Comparison of ENCODE assay signal across 11 cellular contexts in genomic region chr6:113644861-113645575, GRCh38.
DNase-seq lines count a peak whose midpoint lies in the region; ATAC-seq and TF ChIP-seq lines count a peak whose summit lies in the region.
"Had no signal": no experiment of that assay in that cellular context is flagged by ENCODE, and none has a peak within 500 bp of the region (broad histone marks: within the 10 kb centered on the region; RNA-seq: fewer than 3 reads in every experiment).

No MANE protein-coding gene starts in this region.

- no peak overlapping the region for H3K9ac ChIP-seq in neuronal stem cell (ENCODE audit: low read depth, low read length, poor library complexity)

- no peaks in the 10 kb centered on the region for H3K79me1 ChIP-seq in neuronal stem cell (ENCODE audit: low read depth, low read length)

- H4K8ac ChIP-seq in neuronal stem cell (ENCODE audit: low read depth, low read length) = no peak overlapping the region

- H3K4me3 ChIP-seq in brain microvascular endothelial cell (ENCODE audit: low read depth, low read length) (no peak overlapping the region), neuronal stem cell (ENCODE audit: low read length in 2 of 2) (no peak overlapping the region)

- no peaks in the 10 kb centered on the region for H3K9me3 Mint-ChIP-seq in activated naive CD4-positive, alpha-beta T cell treated with anti-CD3 and anti-CD28 coated beads, Interleukin-2, amount 50 U/mL, for 72 hours

- H3K4me1 ChIP-seq in neuronal stem cell (ENCODE audit: control insufficient read depth in 2 of 2, insufficient read depth in 1 of 2, low read depth in 1 of 2, low read length in 2 of 2) = peaks cover 0 to 7% of the 10 kb centered on the region in 2 donors

- TF ChIP-seq CTCF in brain microvascular endothelial cell (IDR thresholded peaks at IDR 0.05; ENCODE audit: low read depth, low read length, missing control alignments) = no peak

- H3K36me3 ChIP-seq in brain microvascular endothelial cell (replicated peaks) = no peaks in the 10 kb centered on the region
- H3K36me3 ChIP-seq in neuronal stem cell (replicated peaks in 1 of 2; ENCODE audit: control insufficient read depth in 2 of 2, insufficient read depth in 2 of 2, low read length in 2 of 2) = no peaks in the 10 kb centered on the region

- H3K4me2 ChIP-seq in neuronal stem cell (ENCODE audit: insufficient read depth, low read length, poor library complexity, severe bottlenecking) = no peak overlapping the region

- DNase-seq in COLO829 (ENCODE audit: low spot score) (peak; percentile 36), brain microvascular endothelial cell (peak; percentile 91), neuronal stem cell (ENCODE audit: low spot score) (no peak), DMS153 treated with DMSO at 0.1 percent for 48 hours (lab: John Stamatoyannopoulos, UW; ENCODE audit: unreplicated experiment) (no peak), SHP77 (lab: John Stamatoyannopoulos, UW) (no peak)
- DNase-seq in activated naive CD4-positive, alpha-beta T cell treated with anti-CD3 and anti-CD28 coated beads, Interleukin-2, amount 50 U/mL, for 72 hours (ENCODE audit: low spot score in 2 of 2) = no peak
- DNase-seq: activated CD4-positive, alpha-beta T cell treated with anti-CD3 and anti-CD28 coated beads, Interleukin-2, amount 50 U/mL, for 48 hours; effector memory CD4-positive, alpha-beta T cell; NCI-H345 had no signal

- no peak overlapping the region for H3K23ac ChIP-seq in neuronal stem cell (ENCODE audit: low read depth, low read length, poor library complexity)

- no CpG with 5 or more reads among the region's 13 CpGs for WGBS in neuronal stem cell (ENCODE audit: extremely low coverage in 2 of 2, insufficient read length in 2 of 2, insufficient replicate concordance in 1 of 2), 2 donors

- no peaks in the 10 kb centered on the region for H3K36me3 Mint-ChIP-seq in activated naive CD4-positive, alpha-beta T cell treated with anti-CD3 and anti-CD28 coated beads, Interleukin-2, amount 50 U/mL, for 72 hours

- peak overlapping the region; percentile 89 for H3K27ac ChIP-seq in brain microvascular endothelial cell
- no peak overlapping the region for H3K27ac ChIP-seq in neuronal stem cell (replicated peaks; ENCODE audit: low read length)

- H3K14ac ChIP-seq in neuronal stem cell (ENCODE audit: low read length) = no peak overlapping the region

- peak overlapping the region; percentile 1 for H2BK12ac ChIP-seq in neuronal stem cell (ENCODE audit: low read length)

- H3K18ac ChIP-seq in neuronal stem cell (ENCODE audit: low read length) = no peak overlapping the region

- in situ Hi-C loops in brain microvascular endothelial cell (cut with HindIII; ENCODE audit: low pct_ligation_motif_present, low sequenced_read_pairs) = no loop called here

- H2BK120ac ChIP-seq in neuronal stem cell (ENCODE audit: low read depth, low read length) = no peak overlapping the region

- H4K91ac ChIP-seq in neuronal stem cell (ENCODE audit: low read depth, low read length, poor library complexity) = no peak overlapping the region

- no peak overlapping the region for H3K27ac Mint-ChIP-seq in activated naive CD4-positive, alpha-beta T cell treated with anti-CD3 and anti-CD28 coated beads, Interleukin-2, amount 50 U/mL, for 72 hours

- ATAC-seq in HG03565 (IDR thresholded peaks at IDR 0.05; ENCODE audit: unreplicated experiment) = peak; percentile 17
- no peak for ATAC-seq in HG03139 (IDR thresholded peaks at IDR 0.05; ENCODE audit: unreplicated experiment)
- no peak for ATAC-seq in activated naive CD4-positive, alpha-beta T cell treated with anti-CD3 and anti-CD28 coated beads, Interleukin-2, amount 50 U/mL, for 72 hours

- H2BK15ac ChIP-seq in neuronal stem cell (ENCODE audit: low read length) = no peak overlapping the region

- no peak overlapping the region for H3K4ac ChIP-seq in neuronal stem cell (ENCODE audit: low read length)

- peaks cover 0 to 5% of the 10 kb centered on the region in 2 donors for H3K9me3 ChIP-seq in neuronal stem cell (replicated peaks in 1 of 2; ENCODE audit: control insufficient read depth in 2 of 2, insufficient read depth in 1 of 2, low read depth in 1 of 2, low read length in 2 of 2)

- H2AK5ac ChIP-seq in neuronal stem cell (ENCODE audit: low read depth, low read length) = no peak overlapping the region

- H2AFZ ChIP-seq in neuronal stem cell (ENCODE audit: low read length) = peak overlapping the region; percentile 27

- H3K27me3 ChIP-seq in brain microvascular endothelial cell (replicated peaks) = no peaks in the 10 kb centered on the region
- no peaks in the 10 kb centered on the region for H3K27me3 ChIP-seq in neuronal stem cell (ENCODE audit: control insufficient read depth in 3 of 3, insufficient read depth in 3 of 3, low read depth in 1 of 3, low read length in 3 of 3)

- no peak overlapping the region for H2BK5ac ChIP-seq in neuronal stem cell (ENCODE audit: low read length)

Comparison
In these comparisons a context has a peak if more than half of its experiments do, and no peak if none do; other contexts are left out.
1. DNase-seq: peak in COLO829 (single experiment) and brain microvascular endothelial cell (single experiment); none in neuronal stem cell (single experiment), DMS153 treated with DMSO at 0.1 percent for 48 hours (single experiment), activated naive CD4-positive, alpha-beta T cell treated with anti-CD3 and anti-CD28 coated beads, Interleukin-2, amount 50 U/mL, for 72 hours (0 of 2) and SHP77 (0 of 2).